In the genomic region with DNA sequence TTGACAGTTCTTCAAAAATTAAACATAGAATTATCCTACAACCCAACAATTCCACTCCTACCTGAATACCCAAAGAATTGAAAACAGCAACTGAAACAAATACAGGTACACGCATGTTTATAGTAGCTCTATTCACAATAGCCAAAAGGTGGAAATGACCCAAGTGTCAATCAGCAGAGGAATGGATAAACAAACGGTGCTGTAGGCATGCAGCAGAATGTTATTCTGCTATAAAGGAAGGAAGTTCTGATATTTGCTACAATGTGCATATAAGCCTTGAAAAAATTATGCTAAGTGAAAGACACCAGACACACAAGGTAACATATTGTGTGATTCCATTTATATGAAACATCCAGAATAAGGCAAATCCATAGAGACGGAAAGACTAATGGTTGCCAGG, we compare ENCODE assay signal across 16 cellular contexts. TPM values are rescaled to one million over a fixed set of nuclear protein-coding genes. Genes with fewer than 3 reads are reported as not detected.
DNase-seq lines count a peak whose midpoint lies in the region; ATAC-seq and TF ChIP-seq lines count a peak whose summit lies in the region.
"Had no signal": no experiment of that assay in that cellular context is flagged by ENCODE, and none has a peak within 500 bp of the region (broad histone marks: within the 10 kb centered on the region; RNA-seq: fewer than 3 reads in every experiment).

No MANE protein-coding gene starts in this region.

- H3K4me1 ChIP-seq in HEK293 (ENCODE audit: control insufficient read depth, insufficient read depth, low read length) = no peaks in the 10 kb centered on the region

- DNase-seq in dermis blood vessel endothelial cell (peak; percentile 28), glutamatergic neuron (no peak), nephron progenitor cell (no peak), hepatic stellate cell (ENCODE audit: low spot score) (no peak)
- DNase-seq: 8988T; CD4-positive, alpha-beta memory T cell; DMS153; DMS79; GDM1; HCEC 1CT had no signal

- H3K27ac Mint-ChIP-seq in glutamatergic neuron (ENCODE audit: unreplicated experiment) = peak overlapping the region; percentile 75
- no peak overlapping the region for H3K27ac Mint-ChIP-seq in nephron progenitor cell
- H3K27ac Mint-ChIP-seq: CD4-positive, alpha-beta memory T cell; GM23338 had no signal

- CTCF ChIA-PET in HEK293 (lab: Yijun Ruan, JAX) = no interaction called here

- no peak overlapping the region for H3K27ac ChIP-seq in HEK293 (ENCODE audit: extremely low read depth, low read depth, low read length)
- H3K27ac ChIP-seq: BLaER1 had no signal

- no peaks in the 10 kb centered on the region for H3K36me3 ChIP-seq in HEK293 (ENCODE audit: control insufficient read depth in 2 of 2, insufficient read depth in 1 of 2, low read length in 2 of 2)
- H3K36me3 ChIP-seq: BLaER1 had no signal

- POLR2A ChIA-PET in HEK293 (lab: Yijun Ruan, JAX) = no interaction called here

- ATAC-seq in HG03095 (IDR thresholded peaks at IDR 0.05; ENCODE audit: unreplicated experiment) (no peak), HG03571 (IDR thresholded peaks at IDR 0.05; ENCODE audit: unreplicated experiment) (no peak)
- ATAC-seq: GM23338 had no signal

- H3K4me3 Mint-ChIP-seq in glutamatergic neuron (ENCODE audit: unreplicated experiment) = peak overlapping the region; percentile 14
- no peak overlapping the region for H3K4me3 Mint-ChIP-seq in nephron progenitor cell
- H3K4me3 Mint-ChIP-seq: CD4-positive, alpha-beta memory T cell; GM23338 had no signal

- H3K4me3 ChIP-seq in HEK293 (ENCODE audit: low read depth, low read length) = no peak overlapping the region
- H3K4me3 ChIP-seq: BLaER1, GM23338 had no signal

- H3K4me1 Mint-ChIP-seq in glutamatergic neuron (ENCODE audit: low read depth, unreplicated experiment) (peaks cover 7% of the 10 kb centered on the region), nephron progenitor cell (no peaks in the 10 kb centered on the region)
- H3K4me1 Mint-ChIP-seq: CD4-positive, alpha-beta memory T cell; GM23338 had no signal

- H3K9me3 Mint-ChIP-seq in glutamatergic neuron (ENCODE audit: unreplicated experiment) (no peaks in the 10 kb centered on the region), nephron progenitor cell (no peaks in the 10 kb centered on the region)
- H3K9me3 Mint-ChIP-seq: CD4-positive, alpha-beta memory T cell; GM23338 had no signal

- H3K9me3 ChIP-seq in HEK293 (ENCODE audit: control insufficient read depth, insufficient read depth, low read depth, low read length) = no peaks in the 10 kb centered on the region
- H3K9me3 ChIP-seq: BLaER1 had no signal

- no peaks in the 10 kb centered on the region for H3K27me3 Mint-ChIP-seq in glutamatergic neuron (ENCODE audit: unreplicated experiment)
- peaks cover 16% of the 10 kb centered on the region for H3K27me3 Mint-ChIP-seq in nephron progenitor cell (ENCODE audit: low read depth, poor library complexity)

- H3K36me3 Mint-ChIP-seq in glutamatergic neuron (ENCODE audit: unreplicated experiment) (no peaks in the 10 kb centered on the region), nephron progenitor cell (ENCODE audit: low read depth) (no peaks in the 10 kb centered on the region)
- H3K36me3 Mint-ChIP-seq: CD14-positive monocyte; CD4-positive, alpha-beta memory T cell had no signal

- TF ChIP-seq CTCF in HEK293 (tag by site-specific recombination; IDR thresholded peaks at IDR 0.05) (no peak), glutamatergic neuron (IDR thresholded peaks at IDR 0.05; ENCODE audit: partially characterized antibody, unreplicated experiment) (no peak), nephron progenitor cell (IDR thresholded peaks at IDR 0.05) (no peak)

TF ChIP-seq in HEK293, 187 proteins besides CTCF, POLR2A, EP300 and RAD21:
- TF ChIP-seq ZNF19 (tag by site-specific recombination; IDR thresholded peaks at IDR 0.05; ENCODE audit: low read depth) = no peak
- peak; percentile 21; the same call in 1 of the 2 replicates for TF ChIP-seq ZNF140 (tag by site-specific recombination; IDR thresholded peaks at IDR 0.05)
TF ChIP-seq in HEK293: peak in this region for 1.

RNA-seq across cellular contexts. Expression of a gene that starts 38.5 kb away (rescaled TPM):
- total RNA-seq in dermis blood vessel endothelial cell (75.9 and 93.8 TPM in 2 replicates), glutamatergic neuron (ENCODE audit: unreplicated experiment) (65.5 TPM)

RNA-seq across cellular contexts. Expression of a gene that starts 48.9 kb away (rescaled TPM):
- total RNA-seq in dermis blood vessel endothelial cell (41.8 and 42.7 TPM in 2 replicates), glutamatergic neuron (ENCODE audit: unreplicated experiment) (53.5 TPM)
